In genomic region chr6:15763827-15764226, GRCh38 we compare ENCODE assay signal across 10 cellular contexts.
DNase-seq lines count a peak whose midpoint lies in the region; ATAC-seq and TF ChIP-seq lines count a peak whose summit lies in the region.
"Had no signal": no experiment of that assay in that cellular context is flagged by ENCODE, and none has a peak within 500 bp of the region (broad histone marks: within the 10 kb centered on the region; RNA-seq: fewer than 3 reads in every experiment).

No MANE protein-coding gene starts in this region.

- ATAC-seq in SK-N-SH treated with all-trans-retinoic acid at 6 μM for 48 hours (no peak), GM21360 (IDR thresholded peaks at IDR 0.05; ENCODE audit: unreplicated experiment) (no peak), HG03457 (IDR thresholded peaks at IDR 0.05; ENCODE audit: unreplicated experiment) (no peak)

- H3K9ac ChIP-seq in SK-N-SH: no peak overlapping the region

- H3K9me2 ChIP-seq in SK-N-SH: no peaks in the 10 kb centered on the region

- POLR2A ChIA-PET in SK-N-SH (lab: Yijun Ruan, JAX): no interaction called here

- H2AFZ ChIP-seq in SK-N-SH (ENCODE audit: low read depth): no peak overlapping the region

- no peaks in the 10 kb centered on the region for H4K20me1 ChIP-seq in SK-N-SH (ENCODE audit: insufficient read depth)

- no peaks in the 10 kb centered on the region for H3K36me3 ChIP-seq in SK-N-SH (replicated peaks in 1 of 2; ENCODE audit: control insufficient read depth in 1 of 2, insufficient read depth in 2 of 2, low read length in 1 of 2)
- H3K36me3 ChIP-seq: uterus had no signal

- CTCF ChIA-PET in SK-N-SH (lab: Yijun Ruan, JAX): no interaction called here

- H3K79me2 ChIP-seq in SK-N-SH (ENCODE audit: insufficient read depth): no peaks in the 10 kb centered on the region

- no peak for DNase-seq in SK-N-SH
- DNase-seq in T1000 (lab: John Stamatoyannopoulos, UW): peak; percentile 10
- peak; percentile 84 for DNase-seq in glomerular visceral epithelial cell (ENCODE audit: extremely low spot score)
- DNase-seq in retinal pigment epithelial cell (ENCODE audit: low read depth): peak; percentile 14
- no peak for DNase-seq in cerebellum (ENCODE audit: low spot score)
- DNase-seq: MM.1S, uterus had no signal

- no peak for TF ChIP-seq EP300 in SK-N-SH (IDR thresholded peaks at IDR 0.05; ENCODE audit: borderline replicate concordance in 1 of 2, low read depth in 1 of 2, low read length in 1 of 2)

- TF ChIP-seq RAD21 in SK-N-SH (IDR thresholded peaks at IDR 0.05; ENCODE audit: low read length): no peak

- H3K27me3 ChIP-seq in SK-N-SH (ENCODE audit: insufficient read depth): no peaks in the 10 kb centered on the region
- H3K27me3 ChIP-seq: uterus had no signal

- TF ChIP-seq CTCF in SK-N-SH (IDR thresholded peaks at IDR 0.05) (no peak), retinal pigment epithelial cell (conservative IDR thresholded peaks at IDR 0.05; ENCODE audit: low read depth, low read length) (no peak)

- H3F3A ChIP-seq in SK-N-SH (replicated peaks; ENCODE audit: insufficient read depth): no peaks in the 10 kb centered on the region

- H3K4me1 ChIP-seq in SK-N-SH (ENCODE audit: control insufficient read depth in 1 of 2, insufficient read depth in 2 of 2, low read depth in 1 of 2, low read length in 1 of 2): no peaks in the 10 kb centered on the region; a peak in 1 of 4 replicates
- H3K4me1 ChIP-seq: uterus had no signal

- H3K4me3 ChIP-seq in SK-N-SH (ENCODE audit: low read depth in 2 of 2, low read length in 1 of 2): no peak overlapping the region
- H3K4me3 ChIP-seq in retinal pigment epithelial cell (ENCODE audit: low read length): no peak overlapping the region
- H3K4me3 ChIP-seq: uterus had no signal

- no peak overlapping the region for H3K4me2 ChIP-seq in SK-N-SH

- H3K27ac ChIP-seq in SK-N-SH (ENCODE audit: low read depth in 2 of 2, low read length in 1 of 2): no peak overlapping the region
- H3K27ac ChIP-seq: uterus had no signal

- no peaks in the 10 kb centered on the region for H3K9me3 ChIP-seq in SK-N-SH
- H3K9me3 ChIP-seq: uterus had no signal

- 18% methylated on average over 8 of the region's 8 CpGs for WGBS in SK-N-SH (ENCODE audit: low lambda C conversion rate)

TF ChIP-seq in SK-N-SH treated with all-trans-retinoic acid at 6 μM for 48 hours, 23 proteins besides CTCF, POLR2A, EP300 and RAD21:
- no peak for TF ChIP-seq PPARA (CRISPR knock-in tag; IDR thresholded peaks at IDR 0.05; ENCODE audit: borderline replicate concordance)
- TF ChIP-seq BACH2 (CRISPR knock-in tag; IDR thresholded peaks at IDR 0.05; ENCODE audit: borderline replicate concordance): no peak
- TF ChIP-seq ZFP3 (CRISPR knock-in tag; IDR thresholded peaks at IDR 0.05): peak; percentile 65; the same call in 1 of the 2 replicates
- no peak for TF ChIP-seq CSDC2 (CRISPR knock-in tag; IDR thresholded peaks at IDR 0.05)
- TF ChIP-seq ISL1 (CRISPR knock-in tag; IDR thresholded peaks at IDR 0.05): peak; percentile 55; the same call in 1 of the 2 replicates
- peak; percentile 66 for TF ChIP-seq CREB5 (CRISPR knock-in tag; IDR thresholded peaks at IDR 0.05; ENCODE audit: low read depth)

TF ChIP-seq in SK-N-SH, 30 proteins besides CTCF, POLR2A, EP300 and RAD21:
- no peak for TF ChIP-seq RXRA (IDR thresholded peaks at IDR 0.05; ENCODE audit: borderline replicate concordance, low read depth)
- no peak for TF ChIP-seq FOXJ3 (CRISPR knock-in tag; IDR thresholded peaks at IDR 0.05)
- no peak for TF ChIP-seq POLR2AphosphoS5 (IDR thresholded peaks at IDR 0.05; ENCODE audit: low read depth, low read length)
- TF ChIP-seq RFX5 (IDR thresholded peaks at IDR 0.05; ENCODE audit: low read length): no peak
- TF ChIP-seq TAF1 (IDR thresholded peaks at IDR 0.05; ENCODE audit: borderline replicate concordance, low read depth, low read length): no peak
- TF ChIP-seq FOXM1 (IDR thresholded peaks at IDR 0.05; ENCODE audit: low read depth): no peak
- no peak for TF ChIP-seq MEF2A (IDR thresholded peaks at IDR 0.05; ENCODE audit: borderline replicate concordance, low read depth)
- TF ChIP-seq GABPA (IDR thresholded peaks at IDR 0.05; ENCODE audit: low read depth): no peak
- TF ChIP-seq FOSL2 (IDR thresholded peaks at IDR 0.05; ENCODE audit: borderline replicate concordance, low read depth): no peak
- TF ChIP-seq YY1 (IDR thresholded peaks at IDR 0.05; ENCODE audit: low read depth): no peak
- no peak for TF ChIP-seq JUND (IDR thresholded peaks at IDR 0.05)
- no peak for TF ChIP-seq ELF1 (IDR thresholded peaks at IDR 0.05)
- TF ChIP-seq TCF12 (IDR thresholded peaks at IDR 0.05): no peak
- TF ChIP-seq REST (IDR thresholded peaks at IDR 0.05; ENCODE audit: low read depth, low read length): no peak
- no peak for TF ChIP-seq NRF1 (IDR thresholded peaks at IDR 0.05; ENCODE audit: low read depth, low read length)
- no peak for TF ChIP-seq NFIC (IDR thresholded peaks at IDR 0.05; ENCODE audit: borderline replicate concordance)
- no peak for TF ChIP-seq SIN3A (IDR thresholded peaks at IDR 0.05; ENCODE audit: borderline replicate concordance, low read depth, low read length)

Comparison
In these comparisons a context has a peak if more than half of its experiments do, and no peak if none do; other contexts are left out.
1. DNase-seq: peak in T1000 (single experiment), glomerular visceral epithelial cell (single experiment) and retinal pigment epithelial cell (single experiment); none in SK-N-SH (single experiment) and cerebellum (single experiment).